8 cellular contexts compared by ENCODE assay signal in the genomic region with DNA sequence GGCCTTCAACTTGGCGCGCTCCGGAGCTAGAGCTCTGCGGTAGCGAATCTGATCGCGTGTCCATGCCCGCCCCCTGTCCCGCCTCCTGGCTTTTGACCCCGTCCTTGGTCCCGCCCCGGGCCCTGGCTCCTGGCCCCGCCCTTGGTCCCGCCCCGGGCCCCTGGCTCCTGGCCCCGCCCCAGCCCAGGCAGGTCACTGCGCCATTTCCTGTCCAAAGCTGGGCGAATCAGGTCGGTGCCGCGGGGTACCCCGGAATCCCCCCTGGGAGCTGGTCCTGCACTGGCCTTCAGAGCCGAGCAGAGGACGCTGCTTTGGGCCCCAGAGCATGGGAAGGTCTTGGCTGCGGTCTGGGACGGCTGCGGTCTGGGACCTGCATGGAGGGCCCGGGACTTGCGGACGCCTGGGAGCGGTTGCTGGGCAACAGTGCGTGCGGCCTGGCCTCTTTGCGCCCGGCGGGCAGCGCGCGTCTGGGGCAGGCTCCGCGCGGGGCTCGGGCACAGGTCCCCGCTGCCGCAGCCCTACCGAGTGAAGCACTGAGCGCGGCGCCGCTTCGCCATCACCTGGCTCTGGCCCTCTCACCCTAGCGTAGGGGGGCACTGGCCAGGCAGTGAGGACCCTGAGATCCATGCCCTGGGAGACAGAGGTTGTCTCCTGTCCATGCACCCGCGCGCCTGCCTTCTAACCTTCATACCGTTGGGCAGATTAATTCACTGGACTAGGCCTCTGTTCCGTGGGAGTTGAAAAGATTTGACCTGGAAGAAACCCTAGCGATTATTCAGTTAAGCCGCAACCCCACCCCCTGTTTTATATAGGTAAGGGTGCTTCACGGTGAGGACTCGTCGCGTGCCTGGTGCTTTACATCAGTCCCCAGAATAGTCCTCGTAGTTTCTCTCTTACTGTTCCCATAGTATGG. TPM values are rescaled to one million over a fixed set of nuclear protein-coding genes. Genes with fewer than 3 reads are reported as not detected.
DNase-seq lines count a peak whose midpoint lies in the region; ATAC-seq and TF ChIP-seq lines count a peak whose summit lies in the region.

Gene TTC12, plus strand, starts transcription at position 195 of the 913 bp plus-strand sequence. CDS start 1,675 bp downstream, outside the sequence.

- peak within 1 kb of the TSS; percentile 87 for H3K27ac Mint-ChIP-seq in endodermal cell
- H3K27ac Mint-ChIP-seq in mesothelial cell of epicardium, result peak within 1 kb of the TSS; percentile 86

- H3K4me1 Mint-ChIP-seq in endodermal cell (peaks cover 18% of the 10 kb centered on the region), mesothelial cell of epicardium (peaks cover 36% of the 10 kb centered on the region)

- H3K27me3 ChIP-seq in endodermal cell (ENCODE audit: control insufficient read depth, insufficient read depth, low read length, poor library complexity, severe bottlenecking), result peaks cover 10% of the 10 kb centered on the region

- peak within 1 kb of the TSS; percentile 90 for H3K4me3 ChIP-seq in endodermal cell (ENCODE audit: low read length)

- H3K36me3 ChIP-seq in endodermal cell (ENCODE audit: control insufficient read depth, insufficient read depth, low read length), result peaks cover 13% of the 10 kb centered on the region

- peak within 1 kb of the TSS; percentile 70 for H3K9ac ChIP-seq in endodermal cell (ENCODE audit: extremely low read depth, low read length, poor library complexity, severe bottlenecking)

- peak within 1 kb of the TSS; percentile 72 for H3K4me3 Mint-ChIP-seq in endodermal cell
- peak within 1 kb of the TSS; percentile 74 for H3K4me3 Mint-ChIP-seq in mesothelial cell of epicardium

- TF ChIP-seq CTCF in endodermal cell (conservative IDR thresholded peaks at IDR 0.05) (no peak), mesothelial cell of epicardium (IDR thresholded peaks at IDR 0.05; ENCODE audit: unreplicated experiment) (no peak)

- TF ChIP-seq POLR2A in GM19099 (IDR thresholded peaks at IDR 0.05; ENCODE audit: extremely low read depth, insufficient read length, low read depth), result peak; percentile 82

- H3K36me3 Mint-ChIP-seq in endodermal cell (ENCODE audit: low read depth) (peaks cover 24% of the 10 kb centered on the region), mesothelial cell of epicardium (peaks cover 25% of the 10 kb centered on the region)

- peak; percentile 99 for ATAC-seq in HG03432 (IDR thresholded peaks at IDR 0.05; ENCODE audit: unreplicated experiment)

- no peaks in the 10 kb centered on the region for H3K4me1 ChIP-seq in endodermal cell (ENCODE audit: control insufficient read depth, insufficient read depth, low read length)

- WGBS in endodermal cell (ENCODE audit: insufficient coverage in 1 of 2, insufficient read length in 1 of 2), 2 experiments, result 6% methylated on average over 31 to 64 of the region's 64 CpGs

- H3K9me3 Mint-ChIP-seq in endodermal cell (peaks cover 6% of the 10 kb centered on the region), mesothelial cell of epicardium (peaks cover 15% of the 10 kb centered on the region)

- peaks cover 18% of the 10 kb centered on the region for H3K27me3 Mint-ChIP-seq in endodermal cell (ENCODE audit: insufficient read depth)
- H3K27me3 Mint-ChIP-seq in mesothelial cell of epicardium (ENCODE audit: low read depth), result no peaks in the 10 kb centered on the region

- DNase-seq in AG20443 (ENCODE audit: low spot score), result peak; percentile 97
- DNase-seq in NK-92 (lab: John Stamatoyannopoulos, UW; ENCODE audit: unreplicated experiment), result peak; percentile 9
- DNase-seq in activated CD8-positive, alpha-beta memory T cell treated with anti-CD3 and anti-CD28 coated beads, Interleukin-2, amount 50 U/mL, for 1 hour (ENCODE audit: extremely low read depth), result peak; percentile 67
- peak; percentile 99 for DNase-seq in endodermal cell
- DNase-seq in mesothelial cell of epicardium (ENCODE audit: low spot score in 2 of 2, unreplicated experiment in 2 of 2), result peak; percentile 65 to 83
- DNase-seq in stimulated activated CD8-positive, alpha-beta memory T cell treated with anti-CD3 and anti-CD28 coated beads, Interleukin-15, amount 100 ng/mL, for 24 hours (ENCODE audit: low read depth), result peak; percentile 84

- peak within 1 kb of the TSS; percentile 88 for H3K27ac ChIP-seq in endodermal cell (ENCODE audit: low read depth, low read length)

- peaks cover 6% of the 10 kb centered on the region for H3K9me3 ChIP-seq in endodermal cell (ENCODE audit: control insufficient read depth, low read length)

RNA-seq across cellular contexts. Expression of gene TTC12, which starts in this region (rescaled TPM):
- 10 to 100 TPM; 19.5 to 26.7 TPM for total RNA-seq in endodermal cell
- 10.1 TPM for polyA plus RNA-seq in endodermal cell (2013, experiment 1 of 2)
- 12.0 TPM for polyA plus RNA-seq in endodermal cell (2013, experiment 2 of 2)
- total RNA-seq in mesothelial cell of epicardium, result 43.5 to 49.1 TPM (median 45.3 TPM) in 3 replicates

Comparison
In these comparisons a context has a peak if more than half of its experiments do, and no peak if none do; other contexts are left out.
1. Peak in every context shown above with its lines: DNase-seq, ATAC-seq, H3K4me3 ChIP-seq and H3K27ac ChIP-seq.
2. DNase-seq: peak in every context shown above with its lines; median percentile 99 in endodermal cell; 97 in AG20443; 84 in stimulated activated CD8-positive, alpha-beta memory T cell treated with anti-CD3 and anti-CD28 coated beads, Interleukin-15, amount 100 ng/mL, for 24 hours; 74 in mesothelial cell of epicardium; 67 in activated CD8-positive, alpha-beta memory T cell treated with anti-CD3 and anti-CD28 coated beads, Interleukin-2, amount 50 U/mL, for 1 hour; 9 in NK-92.